Comparison of ENCODE assay signal across 1 cellular context in the genomic region with DNA sequence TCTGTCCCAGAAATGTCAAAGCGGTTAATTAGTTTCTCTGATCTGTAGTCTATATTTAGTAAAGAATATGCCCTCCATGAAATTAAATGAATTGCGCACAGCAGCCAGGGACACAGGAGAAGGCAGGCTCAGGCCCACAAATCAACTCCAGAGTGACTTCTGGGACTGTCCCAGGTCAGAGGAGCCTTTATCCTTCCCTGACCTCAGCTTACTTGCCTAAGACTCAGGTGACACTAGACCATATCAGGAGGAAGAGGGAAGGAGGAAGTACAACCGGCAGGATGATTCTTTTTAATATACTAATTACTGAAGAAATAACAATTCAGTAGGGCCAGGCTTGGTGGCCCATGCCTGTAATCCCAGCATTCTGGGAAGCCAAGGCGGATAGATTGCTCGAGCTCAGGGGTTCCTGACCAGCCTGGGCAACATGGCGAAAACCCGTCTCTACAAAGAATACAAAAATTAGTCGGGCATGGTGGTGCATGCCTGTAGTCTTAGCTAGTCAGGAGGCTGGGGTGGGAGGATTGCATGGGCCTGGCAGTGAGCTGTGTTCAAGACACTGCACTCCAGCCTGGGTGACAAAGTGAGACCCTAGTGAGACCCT.
TF ChIP-seq lines count a peak whose summit lies in the region.

No MANE protein-coding gene starts in this region.

TF ChIP-seq in HepG2, 621 proteins besides CTCF, POLR2A, EP300 and RAD21:
- TF ChIP-seq, protein P1, sequence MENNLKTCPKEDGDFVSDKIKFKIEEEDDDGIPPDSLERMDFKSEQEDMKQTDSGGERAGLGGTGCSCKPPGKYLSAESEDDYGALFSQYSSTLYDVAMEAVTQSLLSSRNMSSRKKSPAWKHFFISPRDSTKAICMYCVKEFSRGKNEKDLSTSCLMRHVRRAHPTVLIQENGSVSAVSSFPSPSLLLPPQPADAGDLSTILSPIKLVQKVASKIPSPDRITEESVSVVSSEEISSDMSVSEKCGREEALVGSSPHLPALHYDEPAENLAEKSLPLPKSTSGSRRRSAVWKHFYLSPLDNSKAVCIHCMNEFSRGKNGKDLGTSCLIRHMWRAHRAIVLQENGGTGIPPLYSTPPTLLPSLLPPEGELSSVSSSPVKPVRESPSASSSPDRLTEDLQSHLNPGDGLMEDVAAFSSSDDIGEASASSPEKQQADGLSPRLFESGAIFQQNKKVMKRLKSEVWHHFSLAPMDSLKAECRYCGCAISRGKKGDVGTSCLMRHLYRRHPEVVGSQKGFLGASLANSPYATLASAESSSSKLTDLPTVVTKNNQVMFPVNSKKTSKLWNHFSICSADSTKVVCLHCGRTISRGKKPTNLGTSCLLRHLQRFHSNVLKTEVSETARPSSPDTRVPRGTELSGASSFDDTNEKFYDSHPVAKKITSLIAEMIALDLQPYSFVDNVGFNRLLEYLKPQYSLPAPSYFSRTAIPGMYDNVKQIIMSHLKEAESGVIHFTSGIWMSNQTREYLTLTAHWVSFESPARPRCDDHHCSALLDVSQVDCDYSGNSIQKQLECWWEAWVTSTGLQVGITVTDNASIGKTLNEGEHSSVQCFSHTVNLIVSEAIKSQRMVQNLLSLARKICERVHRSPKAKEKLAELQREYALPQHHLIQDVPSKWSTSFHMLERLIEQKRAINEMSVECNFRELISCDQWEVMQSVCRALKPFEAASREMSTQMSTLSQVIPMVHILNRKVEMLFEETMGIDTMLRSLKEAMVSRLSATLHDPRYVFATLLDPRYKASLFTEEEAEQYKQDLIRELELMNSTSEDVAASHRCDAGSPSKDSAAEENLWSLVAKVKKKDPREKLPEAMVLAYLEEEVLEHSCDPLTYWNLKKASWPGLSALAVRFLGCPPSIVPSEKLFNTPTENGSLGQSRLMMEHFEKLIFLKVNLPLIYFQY (CRISPR knock-in tag; IDR thresholded peaks at IDR 0.05; ENCODE audit: borderline replicate concordance), result no peak
- TF ChIP-seq ZNF510 (CRISPR knock-in tag; IDR thresholded peaks at IDR 0.05; ENCODE audit: low read depth) (no peak), ZNF296 (CRISPR knock-in tag; conservative IDR thresholded peaks at IDR 0.05) (no peak)
